ENCODE assay signal across 13 cellular contexts in the genomic region with DNA sequence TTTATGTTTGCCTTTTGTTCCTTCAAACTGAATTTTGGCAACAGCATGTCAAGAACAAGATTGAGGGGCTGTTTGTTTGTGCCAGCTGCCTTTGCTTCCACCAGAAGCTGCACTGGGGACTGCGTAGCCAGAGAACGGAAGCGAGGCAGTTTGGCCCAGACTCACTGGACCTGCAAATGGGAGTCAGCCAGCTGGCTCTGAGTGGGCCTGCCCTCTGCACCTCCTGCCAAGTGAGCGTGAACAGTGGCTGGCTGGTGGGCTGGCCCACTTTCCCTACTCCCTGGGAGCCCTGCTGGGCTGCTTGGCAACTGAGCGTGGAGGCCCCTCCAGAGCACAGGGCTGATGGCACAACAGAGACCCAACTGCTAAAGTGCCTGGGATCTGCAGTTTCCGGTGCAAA.
DNase-seq lines count a peak whose midpoint lies in the region; ATAC-seq lines count a peak whose summit lies in the region.
"Had no signal": no experiment of that assay in that cellular context is flagged by ENCODE, and none has a peak within 500 bp of the region (broad histone marks: within the 10 kb centered on the region; RNA-seq: fewer than 3 reads in every experiment).

No MANE protein-coding gene starts in this region.

- ATAC-seq in left cardiac atrium, result peak; percentile 96 to 98
- ATAC-seq in GM18867 (IDR thresholded peaks at IDR 0.05; ENCODE audit: unreplicated experiment), result no peak
- ATAC-seq: A549, foreskin keratinocyte had no signal

- DNase-seq in C1 segment of cervical spinal cord (lab: John Stamatoyannopoulos, UW) (peak in 12 of 14 donors; percentile 15 to 89 (median 62)), anterior cingulate cortex (lab: John Stamatoyannopoulos, UW) (peak in 56 of 58 donors; percentile 10 to 94 (median 73)), left cardiac atrium (peak; percentile 76), nucleus accumbens (lab: John Stamatoyannopoulos, UW) (peak in 53 of 56 donors; percentile 9 to 90 (median 60)), LoVo (ENCODE audit: low spot score) (no peak), NCI-H146 treated with DMSO at 0.1 percent for 48 hours (lab: John Stamatoyannopoulos, UW; ENCODE audit: unreplicated experiment) (no peak), DMS153 (lab: John Stamatoyannopoulos, UW) (no peak)
- DNase-seq: activated CD4-positive, alpha-beta T cell treated with anti-CD3 and anti-CD28 coated beads, Interleukin-2, amount 50 U/mL, for 48 hours; activated effector memory CD4-positive, alpha-beta T cell treated with anti-CD3 and anti-CD28 coated beads, Interleukin-2, amount 50 U/mL, for 16 hours; foreskin keratinocyte; NCI-H1930 had no signal

- intact Hi-C loops in left cardiac atrium (cut with DNase I), result no loop called here

Comparison
In these comparisons a context has a peak if more than half of its experiments do, and no peak if none do; other contexts are left out.
1. DNase-seq: peak in C1 segment of cervical spinal cord (12 of 14), anterior cingulate cortex (56 of 58), left cardiac atrium (single experiment) and nucleus accumbens (53 of 56); none in LoVo (single experiment), NCI-H146 treated with DMSO at 0.1 percent for 48 hours (single experiment) and DMS153 (single experiment).